In genomic region chr4:14528921-14529320, GRCh38 we compare ENCODE assay signal across 24 cellular contexts.
"Had no signal": no experiment of that assay in that cellular context is flagged by ENCODE, and none has a peak within 500 bp of the region (broad histone marks: within the 10 kb centered on the region; RNA-seq: fewer than 3 reads in every experiment).

No MANE protein-coding gene starts in this region.

- H3K27me3 ChIP-seq: adrenal gland, cardiac muscle cell, colonic mucosa, heart right ventricle, sigmoid colon, stomach, thyroid gland, upper lobe of right lung had no signal

- ATAC-seq: stimulated activated naive B cell treated with anti-CD40 and anti-IgM and Interleukin-4, amounts not matched to agents 10 μg/mL and 1 μg/mL and 100 μg/mL, for 72 hours; upper lobe of right lung had no signal

- H3K4me3 ChIP-seq: adrenal gland, cardiac muscle cell, colonic mucosa, heart right ventricle, left ventricle myocardium inferior, lung, sigmoid colon, stomach, thyroid gland, upper lobe of right lung had no signal

- H3K4me1 ChIP-seq: adrenal gland, colonic mucosa, left ventricle myocardium inferior, sigmoid colon, stomach, thyroid gland, upper lobe of right lung had no signal

- H3K27ac ChIP-seq: adrenal gland, cardiac muscle cell, colonic mucosa, heart right ventricle, left ventricle myocardium inferior, sigmoid colon, stomach, thyroid gland, upper lobe of right lung, VCaP had no signal

- H3K36me3 ChIP-seq: adrenal gland, cardiac muscle cell, colonic mucosa, heart right ventricle, left ventricle myocardium inferior, sigmoid colon, stomach, thyroid gland, upper lobe of right lung had no signal

- DNase-seq: activated CD4-positive, alpha-beta T cell treated with anti-CD3 and anti-CD28 coated beads for 4 hours; activated CD4-positive, alpha-beta T cell treated with anti-CD3 and anti-CD28 coated beads, Interleukin-2, amount 50 U/mL, for 48 hours; activated CD8-positive, alpha-beta memory T cell treated with anti-CD3 and anti-CD28 coated beads for 24 hours; activated effector memory CD4-positive, alpha-beta T cell treated with Interleukin-2 at 50 U/mL for 16 hours; activated naive CD4-positive, alpha-beta T cell treated with Interleukin-2 at 50 U/mL for 16 hours; adrenal gland; aorta; cerebellar nuclear complex; colonic mucosa; effector memory CD4-positive, alpha-beta T cell; foreskin fibroblast; heart right ventricle; left ventricle myocardium inferior; sigmoid colon; stimulated activated CD4-positive, alpha-beta T cell treated with anti-CD3 and anti-CD28 coated beads, Interleukin-15, amount 100 ng/mL, for 24 hours; stimulated activated CD4-positive, alpha-beta T cell treated with anti-CD3 and anti-CD28 coated beads, Interleukin-2, amount 100 ng/mL, for 24 hours; stimulated activated naive B cell treated with anti-CD40 and anti-IgM and Interleukin-4, amounts not matched to agents 10 μg/mL and 1 μg/mL and 100 μg/mL, for 72 hours; stomach; T-helper 1 cell; thyroid gland; upper lobe of right lung had no signal

- H3K9me3 ChIP-seq: adrenal gland, colonic mucosa, left ventricle myocardium inferior, sigmoid colon, stomach, thyroid gland, upper lobe of right lung had no signal
